In the genomic region with DNA sequence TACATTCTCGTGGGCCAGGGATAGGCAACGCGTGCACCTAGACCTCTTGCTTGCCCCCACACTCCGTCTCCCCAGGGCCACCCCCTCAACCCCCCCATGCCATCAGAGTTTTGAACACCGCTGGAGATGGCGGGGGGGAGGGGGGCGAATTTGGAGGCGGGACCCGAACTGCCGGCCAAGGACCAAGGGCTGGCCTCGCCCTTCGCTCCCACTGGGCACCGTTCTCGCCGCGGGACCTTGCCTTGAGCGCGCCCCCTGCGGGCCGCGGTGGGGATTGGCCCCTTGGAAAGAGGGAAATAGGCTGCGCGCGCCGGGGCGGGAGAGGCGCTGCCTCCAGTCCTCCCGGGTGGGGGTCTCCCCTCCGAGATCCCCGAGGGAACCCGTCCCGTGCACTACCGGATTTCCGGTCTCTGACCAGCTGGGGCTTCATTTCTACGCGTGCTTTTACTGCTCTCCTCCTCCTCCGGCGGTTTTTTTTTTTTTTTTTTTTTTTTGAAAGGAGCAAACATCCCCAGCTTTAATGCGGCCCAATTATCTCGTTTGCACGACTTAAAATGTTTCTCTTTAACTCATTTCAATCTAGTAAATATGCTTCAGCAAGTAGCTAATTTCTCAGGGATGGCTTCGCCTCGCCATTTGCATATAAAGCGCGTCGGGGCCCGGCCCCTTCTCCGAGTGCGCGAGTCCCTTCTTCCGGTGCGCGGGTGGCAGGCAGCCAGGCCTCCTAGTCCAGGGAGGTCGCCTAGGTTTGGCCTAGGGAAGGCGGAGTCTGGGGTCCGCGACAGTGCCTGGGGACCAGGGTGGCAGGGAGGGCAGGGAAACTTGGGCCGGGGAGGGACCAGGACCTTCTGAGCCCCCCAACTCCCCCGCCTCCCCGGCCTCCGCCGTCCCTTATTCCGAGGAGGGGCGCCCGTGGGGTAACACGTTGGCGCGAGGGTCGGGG, we compare ENCODE assay signal across 8 cellular contexts. TPM values are rescaled to one million over a fixed set of nuclear protein-coding genes. Genes with fewer than 3 reads are reported as not detected.
DNase-seq lines count a peak whose midpoint lies in the region; ATAC-seq, FAIRE-seq and TF ChIP-seq lines count a peak whose summit lies in the region.

No MANE protein-coding gene starts in this region.

- peak overlapping the region; percentile 21 for H3K4me3 Mint-ChIP-seq in activated naive CD4-positive, alpha-beta T cell treated with anti-CD3 and anti-CD28 coated beads for 36 hours

- no peaks in the 10 kb centered on the region for H3K36me3 Mint-ChIP-seq in activated naive CD4-positive, alpha-beta T cell treated with anti-CD3 and anti-CD28 coated beads for 36 hours (ENCODE audit: low read depth)

- peaks cover 27% of the 10 kb centered on the region for H3K27me3 ChIP-seq in ascending aorta
- H3K27me3 ChIP-seq in hepatocyte: peaks cover 91% of the 10 kb centered on the region
- H3K27me3 ChIP-seq in sigmoid colon: peaks cover 52 to 91% (median 80%) of the 10 kb centered on the region in 3 donors

- no peak for TF ChIP-seq EP300 in sigmoid colon (IDR thresholded peaks at IDR 0.05)

- H3K27ac Mint-ChIP-seq in activated naive CD4-positive, alpha-beta T cell treated with anti-CD3 and anti-CD28 coated beads for 36 hours: no peak overlapping the region

- peak overlapping the region; percentile 67 for H2AFZ ChIP-seq in hepatocyte

- H3K4me1 ChIP-seq in ascending aorta: peaks cover 7 to 9% of the 10 kb centered on the region in 2 donors
- peaks cover 19% of the 10 kb centered on the region for H3K4me1 ChIP-seq in hepatocyte (ENCODE audit: insufficient read depth)
- H3K4me1 ChIP-seq in sigmoid colon: peaks cover 0 to 32% (median 21%) of the 10 kb centered on the region in 4 donors

- H3K4me2 ChIP-seq in hepatocyte: peak overlapping the region; percentile 88

- 3% methylated on average over 46 of the region's 69 CpGs for WGBS in hepatocyte (ENCODE audit: low lambda C conversion rate, missing lambda C conversion rate)
- 3 to 5% methylated on average over 69 of the region's 69 CpGs for WGBS in sigmoid colon, 2 donors

- peaks cover 80% of the 10 kb centered on the region for H3K27me3 Mint-ChIP-seq in activated naive CD4-positive, alpha-beta T cell treated with anti-CD3 and anti-CD28 coated beads for 36 hours (ENCODE audit: low read depth)

- TF ChIP-seq CTCF in ascending aorta (IDR thresholded peaks at IDR 0.05) (peak; percentile 36 to 70 (median 63)), hepatocyte (IDR thresholded peaks at IDR 0.05; ENCODE audit: poor library complexity) (peak; percentile 79), sigmoid colon (IDR thresholded peaks at IDR 0.05) (peak; percentile 14 to 80 (median 68))

- H3K27ac ChIP-seq in ascending aorta (no peak overlapping the region), hepatocyte (no peak overlapping the region), sigmoid colon (no peak overlapping the region)

- DNase-seq in activated naive CD4-positive, alpha-beta T cell treated with anti-CD3 and anti-CD28 coated beads for 36 hours: peak; percentile 49
- no peak for DNase-seq in activated naive CD4-positive, alpha-beta T cell treated with anti-CD3 and anti-CD28 coated beads, Interleukin-2, amount 50 U/mL, for 16 hours
- DNase-seq in NCI-H460 (ENCODE audit: extremely low read depth, low read depth) (peak; percentile 77), ascending aorta (ENCODE audit: low spot score in 2 of 2) (no peak), hepatocyte (ENCODE audit: low spot score) (peak; percentile 84), sigmoid colon (peak; percentile 74), GM12892 (ENCODE audit: insufficient read length) (no peak)

- peak overlapping the region; percentile 25 to 56 for H3K4me3 ChIP-seq in ascending aorta
- H3K4me3 ChIP-seq in hepatocyte: peak overlapping the region; percentile 42
- H3K4me3 ChIP-seq in sigmoid colon: peak overlapping the region in 3 of 4 donors; percentile 0 to 33 (median 32)

- no peaks in the 10 kb centered on the region for H3K79me2 ChIP-seq in hepatocyte

- no peak for FAIRE-seq in GM12892 (lab: Jason Lieb, UNC)

- TF ChIP-seq POLR2A in sigmoid colon (IDR thresholded peaks at IDR 0.05) (no peak), GM12892 (IDR thresholded peaks at IDR 0.05; ENCODE audit: low read depth, low read length) (no peak)

- no peaks in the 10 kb centered on the region for H4K20me1 ChIP-seq in hepatocyte (ENCODE audit: insufficient read depth, poor library complexity, severe bottlenecking)

- H3K4me1 Mint-ChIP-seq in activated naive CD4-positive, alpha-beta T cell treated with anti-CD3 and anti-CD28 coated beads for 36 hours (ENCODE audit: low read depth): peaks cover 16% of the 10 kb centered on the region

- intact Hi-C loops in activated naive CD4-positive, alpha-beta T cell treated with anti-CD3 and anti-CD28 coated beads for 36 hours (cut with micrococcal nuclease): loop anchor here (10.0 kb wide), 1 partner anchor 503 kb away; no protein-coding TSS in a partner anchor
- intact Hi-C loops in ascending aorta (cut with DNase I): loop anchor here (5.0 kb wide), 1 partner anchor 391 kb away; no protein-coding TSS in a partner anchor
- intact Hi-C loops in sigmoid colon (cut with DNase I): no loop called here

- H3K9me2 ChIP-seq in hepatocyte (replicated peaks; ENCODE audit: insufficient read depth): no peaks in the 10 kb centered on the region

- CTCF ChIA-PET in activated naive CD4-positive, alpha-beta T cell treated with anti-CD3 and anti-CD28 coated beads for 36 hours (lab: Charles Lee): interaction anchor here (0.8 to 7.8 kb wide), 6 partner anchors 9 to 397 kb away, joined by 3 to 44 read pairs (median 4); no protein-coding TSS in a partner anchor

- H3K36me3 ChIP-seq in ascending aorta (no peaks in the 10 kb centered on the region), hepatocyte (replicated peaks; ENCODE audit: insufficient read depth, low read depth) (no peaks in the 10 kb centered on the region), sigmoid colon (no peaks in the 10 kb centered on the region)

- H3K9me3 Mint-ChIP-seq in activated naive CD4-positive, alpha-beta T cell treated with anti-CD3 and anti-CD28 coated beads for 36 hours: no peaks in the 10 kb centered on the region

- H3K9me3 ChIP-seq in ascending aorta (no peaks in the 10 kb centered on the region), hepatocyte (ENCODE audit: low read depth) (no peaks in the 10 kb centered on the region), sigmoid colon (no peaks in the 10 kb centered on the region)

- ATAC-seq in GM21619 (IDR thresholded peaks at IDR 0.05; ENCODE audit: unreplicated experiment): no peak

RNA-seq across cellular contexts. Expression of gene GBX2, which starts 10.1 kb away (rescaled TPM):
- total RNA-seq in activated naive CD4-positive, alpha-beta T cell treated with anti-CD3 and anti-CD28 coated beads for 36 hours: not detected
- total RNA-seq in NCI-H460 (2014; rRNA removed; shearing (Covaris generic)): 1.8 and 3.8 TPM in 2 replicates
- 1.7 and 5.9 TPM in 2 replicates for polyA plus RNA-seq in NCI-H460 (2014; cell fraction: nucleus; rRNA removed)
- total RNA-seq in ascending aorta (not detected), hepatocyte (not detected in 2 replicates), sigmoid colon (not detected)
- polyA plus RNA-seq in hepatocyte (0.45 TPM in 1 of 2 replicates, not detected in the other), sigmoid colon (not detected)
- not detected for polyA plus RNA-seq in GM12892 (2012; ENCODE audit: missing spikeins)

Comparison
In these comparisons a context has a peak if more than half of its experiments do, and no peak if none do; other contexts are left out.
1. DNase-seq: peak in activated naive CD4-positive, alpha-beta T cell treated with anti-CD3 and anti-CD28 coated beads for 36 hours (single experiment), NCI-H460 (single experiment), hepatocyte (single experiment) and sigmoid colon (single experiment); none in activated naive CD4-positive, alpha-beta T cell treated with anti-CD3 and anti-CD28 coated beads, Interleukin-2, amount 50 U/mL, for 16 hours (single experiment), ascending aorta (0 of 2) and GM12892 (single experiment).
2. Peak in every context shown above with its lines, with median percentiles within 50 percentile points of each other: H3K4me3 ChIP-seq and CTCF ChIP-seq.